9 cellular contexts compared by ENCODE assay signal in the genomic region with DNA sequence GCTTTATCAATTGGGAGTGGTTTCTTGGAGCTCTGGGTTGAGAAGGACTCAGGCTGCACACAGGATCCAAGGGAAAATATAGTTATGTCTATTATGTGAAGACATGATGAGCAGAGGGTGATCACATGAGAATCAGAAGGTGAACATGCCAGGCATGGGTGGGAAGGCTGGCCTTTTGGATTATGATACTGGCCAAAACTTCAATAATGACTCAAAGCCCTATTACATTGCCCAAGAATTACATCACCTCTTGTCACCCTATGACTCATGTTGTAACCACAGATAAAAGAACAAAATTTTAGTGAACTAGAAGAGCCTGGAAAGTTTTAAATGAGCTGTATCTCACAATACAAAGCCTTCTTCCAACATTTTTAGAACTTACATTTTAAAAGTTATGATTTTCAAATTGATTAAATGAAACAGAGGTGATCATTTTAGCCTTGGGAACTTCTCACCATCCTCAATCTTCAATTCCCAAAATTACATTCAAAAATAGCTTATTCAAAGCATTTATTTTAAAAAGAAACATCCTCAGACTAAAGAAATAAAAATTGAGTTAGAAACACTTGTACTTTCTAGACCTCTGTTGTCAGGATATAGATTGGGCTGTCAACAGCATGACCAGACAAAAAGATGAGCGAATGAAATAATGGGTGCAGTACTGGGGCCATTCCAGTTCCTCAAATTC.
DNase-seq lines count a peak whose midpoint lies in the region; ATAC-seq and TF ChIP-seq lines count a peak whose summit lies in the region.
"Had no signal": no experiment of that assay in that cellular context is flagged by ENCODE, and none has a peak within 500 bp of the region (broad histone marks: within the 10 kb centered on the region; RNA-seq: fewer than 3 reads in every experiment).

No MANE protein-coding gene starts in this region.

- peak; percentile 80 for DNase-seq in AG08395 (ENCODE audit: low spot score)
- DNase-seq in HPDE6-E6E7 (ENCODE audit: extremely low spot score) = peak; percentile 43
- peak; percentile 85 for DNase-seq in fibroblast of gingiva (ENCODE audit: low read depth)
- no peak for DNase-seq in GM10248 (ENCODE audit: extremely low spot score)
- DNase-seq in effector CD4-positive, alpha-beta T cell = no peak
- no peak for DNase-seq in Caco-2
- DNase-seq in ecto neural progenitor cell (ENCODE audit: low spot score) = no peak

- CTCF ChIA-PET in GM10248 (lab: Yijun Ruan, JAX) (interaction anchor here (1.2 to 1.7 kb wide), 5 partner anchors 9 to 97 kb away, joined by 3 to 6 read pairs (median 3); no protein-coding TSS in a partner anchor), Caco-2 (lab: Charles Lee) (no interaction called here)

- POLR2A ChIA-PET in GM10248 (lab: Yijun Ruan, JAX) (no interaction called here), Caco-2 (lab: Charles Lee) (no interaction called here)

- intact Hi-C loops in Caco-2 (cut with micrococcal nuclease; ENCODE audit: unreplicated experiment) = no loop called here

- H3K27me3 ChIP-seq in Caco-2 (replicated peaks; ENCODE audit: control insufficient read depth, insufficient read depth, low read length) = no peaks in the 10 kb centered on the region

- H3K27me3 Mint-ChIP-seq in Caco-2 (ENCODE audit: insufficient read depth, unreplicated experiment) = no peaks in the 10 kb centered on the region

- H3K36me3 ChIP-seq in Caco-2 (ENCODE audit: control insufficient read depth, insufficient read depth, low read length) = no peaks in the 10 kb centered on the region

- H3K4me1 Mint-ChIP-seq in Caco-2 (ENCODE audit: low read depth, unreplicated experiment) = no peaks in the 10 kb centered on the region

- H3K9me3 ChIP-seq in Caco-2 = no peaks in the 10 kb centered on the region

- BruUV-seq in Caco-2 (replicated peaks; lab: Mats Ljungman, UMichigan) = no TSS peak

- H3K4me3 Mint-ChIP-seq in Caco-2 (ENCODE audit: unreplicated experiment) = no peak overlapping the region

- TF ChIP-seq CTCF in GM10248 (IDR thresholded peaks at IDR 0.05; ENCODE audit: control extremely low read depth, extremely low read depth, low read depth, missing control alignments) = no peak
- TF ChIP-seq CTCF in Caco-2 (IDR thresholded peaks at IDR 0.05; ENCODE audit: insufficient read depth in 1 of 2, low read depth in 1 of 2, low read length in 1 of 2, severe bottlenecking in 1 of 2, unreplicated experiment in 1 of 2) = no peak

- no peak overlapping the region for H3K4me3 ChIP-seq in Caco-2 (ENCODE audit: low read depth, low read length)

- ATAC-seq in GM21367 (IDR thresholded peaks at IDR 0.05; ENCODE audit: unreplicated experiment) = peak; percentile 80

- H3K36me3 Mint-ChIP-seq in Caco-2 (ENCODE audit: insufficient read depth, unreplicated experiment) = no peaks in the 10 kb centered on the region

- no peak overlapping the region for H3K27ac Mint-ChIP-seq in Caco-2 (ENCODE audit: unreplicated experiment)

- no peaks in the 10 kb centered on the region for H3K4me1 ChIP-seq in Caco-2
- H3K4me1 ChIP-seq: parathyroid adenoma had no signal

- no peaks in the 10 kb centered on the region for H3K9me3 Mint-ChIP-seq in Caco-2 (ENCODE audit: unreplicated experiment)

Comparison
In these comparisons a context has a peak if more than half of its experiments do, and no peak if none do; other contexts are left out.
1. DNase-seq: peak in AG08395 (single experiment), HPDE6-E6E7 (single experiment) and fibroblast of gingiva (single experiment); none in GM10248 (single experiment), effector CD4-positive, alpha-beta T cell (single experiment), Caco-2 (0 of 2) and ecto neural progenitor cell (single experiment).